ENCODE assay signal across 16 cellular contexts in genomic region chr2:170461875-170462274, GRCh38.
DNase-seq lines count a peak whose midpoint lies in the region; ATAC-seq and TF ChIP-seq lines count a peak whose summit lies in the region.
"Had no signal": no experiment of that assay in that cellular context is flagged by ENCODE, and none has a peak within 500 bp of the region (broad histone marks: within the 10 kb centered on the region; RNA-seq: fewer than 3 reads in every experiment).

No MANE protein-coding gene starts in this region.

- H3K27ac Mint-ChIP-seq in stimulated activated naive B cell treated with anti-CD40 and anti-IgM and Interleukin-4, amounts not matched to agents 10 μg/mL and 1 μg/mL and 100 μg/mL, for 72 hours = no peak overlapping the region
- H3K27ac Mint-ChIP-seq: activated naive CD4-positive, alpha-beta T cell treated with anti-CD3 and anti-CD28 coated beads, Interleukin-2, amount 50 U/mL, for 24 hours; naive thymus-derived CD8-positive, alpha-beta T cell; progenitor cell of endocrine pancreas had no signal

- H3K36me3 ChIP-seq in brain microvascular endothelial cell (replicated peaks) = no peaks in the 10 kb centered on the region
- H3K36me3 ChIP-seq: thyroid gland had no signal

- H3K4me3 Mint-ChIP-seq in stimulated activated naive B cell treated with anti-CD40 and anti-IgM and Interleukin-4, amounts not matched to agents 10 μg/mL and 1 μg/mL and 100 μg/mL, for 72 hours = no peak overlapping the region
- H3K4me3 Mint-ChIP-seq: activated naive CD4-positive, alpha-beta T cell treated with anti-CD3 and anti-CD28 coated beads, Interleukin-2, amount 50 U/mL, for 24 hours; naive thymus-derived CD8-positive, alpha-beta T cell had no signal

- no peak for TF ChIP-seq EP300 in Ishikawa (IDR thresholded peaks at IDR 0.05; ENCODE audit: borderline replicate concordance)

- peak; percentile 44 for DNase-seq in ELF-1 (ENCODE audit: low read depth, low spot score)
- no peak for DNase-seq in brain microvascular endothelial cell
- peak; percentile 39 for DNase-seq in left kidney (ENCODE audit: low read depth, low spot score)
- DNase-seq in stimulated activated naive B cell treated with anti-CD40 and anti-IgM and Interleukin-4, amounts not matched to agents 10 μg/mL and 1 μg/mL and 100 μg/mL, for 72 hours = no peak
- DNase-seq: activated CD4-positive, alpha-beta T cell treated with anti-CD3 and anti-CD28 coated beads, Interleukin-2, amount 50 U/mL, for 4 hours; activated T-cell treated with anti-CD3 and anti-CD28 coated beads, Interleukin-2, amount 50 U/mL, for 1 hour; effector CD4-positive, alpha-beta T cell; naive thymus-derived CD8-positive, alpha-beta T cell; thyroid gland had no signal

- peaks cover 0 to 4% of the 10 kb centered on the region in 2 donors for H3K27me3 Mint-ChIP-seq in stimulated activated naive B cell treated with anti-CD40 and anti-IgM and Interleukin-4, amounts not matched to agents 10 μg/mL and 1 μg/mL and 100 μg/mL, for 72 hours
- H3K27me3 Mint-ChIP-seq: progenitor cell of endocrine pancreas had no signal

- no peaks in the 10 kb centered on the region for H3K4me1 Mint-ChIP-seq in stimulated activated naive B cell treated with anti-CD40 and anti-IgM and Interleukin-4, amounts not matched to agents 10 μg/mL and 1 μg/mL and 100 μg/mL, for 72 hours
- H3K4me1 Mint-ChIP-seq: activated naive CD4-positive, alpha-beta T cell treated with anti-CD3 and anti-CD28 coated beads, Interleukin-2, amount 50 U/mL, for 24 hours had no signal

- no peak for ATAC-seq in HG03457 (IDR thresholded peaks at IDR 0.05; ENCODE audit: unreplicated experiment)
- no peak for ATAC-seq in stimulated activated naive B cell treated with anti-CD40 and anti-IgM and Interleukin-4, amounts not matched to agents 10 μg/mL and 1 μg/mL and 100 μg/mL, for 72 hours (replicated peaks)
- no peak for ATAC-seq in HG03342 (IDR thresholded peaks at IDR 0.05; ENCODE audit: unreplicated experiment)
- ATAC-seq: naive thymus-derived CD8-positive, alpha-beta T cell had no signal

- in situ Hi-C loops in brain microvascular endothelial cell (cut with HindIII; ENCODE audit: low pct_ligation_motif_present, low sequenced_read_pairs) = no loop called here

- no peaks in the 10 kb centered on the region for H3K36me3 Mint-ChIP-seq in stimulated activated naive B cell treated with anti-CD40 and anti-IgM and Interleukin-4, amounts not matched to agents 10 μg/mL and 1 μg/mL and 100 μg/mL, for 72 hours
- H3K36me3 Mint-ChIP-seq: activated naive CD4-positive, alpha-beta T cell treated with anti-CD3 and anti-CD28 coated beads, Interleukin-2, amount 50 U/mL, for 24 hours; naive thymus-derived CD8-positive, alpha-beta T cell had no signal

- no peak overlapping the region for H3K27ac ChIP-seq in brain microvascular endothelial cell
- H3K27ac ChIP-seq: thyroid gland had no signal

- H3K27me3 ChIP-seq in brain microvascular endothelial cell (replicated peaks) = no peaks in the 10 kb centered on the region
- H3K27me3 ChIP-seq: thyroid gland had no signal

- 0 out of 2 replicates have a peak, but pooled peaks have one; percentile 12 for TF ChIP-seq RAD21 in Ishikawa (IDR thresholded peaks at IDR 0.05; ENCODE audit: low read depth)

- H3K9me3 Mint-ChIP-seq in stimulated activated naive B cell treated with anti-CD40 and anti-IgM and Interleukin-4, amounts not matched to agents 10 μg/mL and 1 μg/mL and 100 μg/mL, for 72 hours = no peaks in the 10 kb centered on the region
- H3K9me3 Mint-ChIP-seq: activated naive CD4-positive, alpha-beta T cell treated with anti-CD3 and anti-CD28 coated beads, Interleukin-2, amount 50 U/mL, for 24 hours; naive thymus-derived CD8-positive, alpha-beta T cell had no signal

- TF ChIP-seq CTCF in brain microvascular endothelial cell (IDR thresholded peaks at IDR 0.05; ENCODE audit: low read depth, low read length, missing control alignments) = peak; percentile 11

- no peak overlapping the region for H3K4me3 ChIP-seq in brain microvascular endothelial cell (ENCODE audit: low read depth, low read length)
- H3K4me3 ChIP-seq: lung, smooth muscle cell, thyroid gland had no signal

TF ChIP-seq in Ishikawa, 13 proteins besides CTCF, POLR2A, EP300 and RAD21:
- TF ChIP-seq FOXM1 (IDR thresholded peaks at IDR 0.05; ENCODE audit: borderline replicate concordance, low read depth) (no peak), EGR1 (IDR thresholded peaks at IDR 0.05) (no peak), MAX (IDR thresholded peaks at IDR 0.05) (no peak), USF1 (IDR thresholded peaks at IDR 0.05) (no peak), TCF12 (IDR thresholded peaks at IDR 0.05; ENCODE audit: low read depth) (no peak)

Comparison
In these comparisons a context has a peak if more than half of its experiments do, and no peak if none do; other contexts are left out.
1. DNase-seq: peak in ELF-1 (single experiment) and left kidney (single experiment); none in brain microvascular endothelial cell (single experiment) and stimulated activated naive B cell treated with anti-CD40 and anti-IgM and Interleukin-4, amounts not matched to agents 10 μg/mL and 1 μg/mL and 100 μg/mL, for 72 hours (single experiment).